ENCODE assay signal across 10 cellular contexts in genomic region chr6:29925341-29926080, GRCh38. TPM values are rescaled to one million over a fixed set of nuclear protein-coding genes. Genes with fewer than 3 reads are reported as not detected.
DNase-seq lines count a peak whose midpoint lies in the region; ATAC-seq and TF ChIP-seq lines count a peak whose summit lies in the region.
"Had no signal": no experiment of that assay in that cellular context is flagged by ENCODE, and none has a peak within 500 bp of the region (broad histone marks: within the 10 kb centered on the region; RNA-seq: fewer than 3 reads in every experiment).

No MANE protein-coding gene starts in this region.

- RAD21 ChIA-PET in HCT116 (lab: Charles Lee; ENCODE audit: low non-redundant PET in 1 of 2, low total read pairs in 2 of 2, uncharacterized antibody in 2 of 2, unreplicated experiment in 2 of 2): no interaction called here

- no peak for TF ChIP-seq POLR2A in HCT116 (IDR thresholded peaks at IDR 0.05; ENCODE audit: borderline replicate concordance, extremely low read depth, insufficient read depth, insufficient read length)
- TF ChIP-seq POLR2A in stomach (IDR thresholded peaks at IDR 0.05): no peak

- H3K4me3 ChIP-seq in AG10803 (ENCODE audit: low read length) (peak overlapping the region; percentile 69), HCT116 (replicated peaks in 1 of 2; ENCODE audit: low read depth in 1 of 2, low read length in 2 of 2) (no peak overlapping the region), liver (ENCODE audit: low read depth in 1 of 3, low read length in 3 of 3) (peak overlapping the region; percentile 52 to 78 (median 64)), stomach (peak overlapping the region in 2 of 4 donors; percentile 59 to 66)

- TF ChIP-seq CTCF in AG10803 (conservative IDR thresholded peaks at IDR 0.05; ENCODE audit: low read length) (no peak), HCT116 (IDR thresholded peaks at IDR 0.05 in 2 of 3, conservative IDR thresholded peaks at IDR 0.05 in 1 of 3; ENCODE audit: borderline replicate concordance in 1 of 3, insufficient read depth in 1 of 3, low read depth in 2 of 3, low read length in 2 of 3) (no peak), liver (IDR thresholded peaks at IDR 0.05; ENCODE audit: low read depth, low read length, missing input control) (no peak), stomach (IDR thresholded peaks at IDR 0.05) (no peak)

- TF ChIP-seq RAD21 in HCT116 (IDR thresholded peaks at IDR 0.05; ENCODE audit: low read depth) (no peak), liver (IDR thresholded peaks at IDR 0.05) (peak in 1 of 2 donors; percentile 25)

- WGBS in liver: 26% methylated on average over 17 of the region's 17 CpGs
- 44 to 75% (median 51%) methylated on average over 15 to 17 of the region's 17 CpGs; no CpG with 5 or more reads in 1 of the 5 donors for WGBS in stomach, 5 donors

- no peak for DNase-seq in AG10803 (ENCODE audit: low read depth)
- DNase-seq in HCT116 (ENCODE audit: low read depth, low spot score): no peak
- DNase-seq in stomach: no peak
- DNase-seq in retina: no peak
- no peak for DNase-seq in SIG-M5 (lab: John Stamatoyannopoulos, UW)
- no peak for DNase-seq in midbrain (lab: John Stamatoyannopoulos, UW)
- DNase-seq: effector CD4-positive, alpha-beta T cell; WERI-Rb-1 had no signal

- no peaks in the 10 kb centered on the region for H3K79me2 ChIP-seq in HCT116 (ENCODE audit: insufficient read depth, low read length)

- CTCF ChIA-PET in HCT116 (lab: Charles Lee): no interaction called here

- peak overlapping the region; percentile 40; the same call in 1 of the 2 replicates for H3K4me2 ChIP-seq in HCT116 (ENCODE audit: low read length)

- intact Hi-C loops in HCT116 (cut with micrococcal nuclease) (no loop called here), stomach (cut with DNase I; ENCODE audit: low total_unique reads) (no loop called here)

- BruUV-seq in HCT116 (replicated peaks; lab: Mats Ljungman, UMichigan): no TSS peak

- ATAC-seq in HCT116: no peak

- no peak overlapping the region for H2AFZ ChIP-seq in HCT116 (ENCODE audit: low read depth, low read length, poor library complexity, severe bottlenecking)

- no peak overlapping the region for H3K27ac ChIP-seq in HCT116 (ENCODE audit: low read depth, low read length)
- peak overlapping the region; percentile 76 for H3K27ac ChIP-seq in angular gyrus (ENCODE audit: low read depth, low read length)
- peak overlapping the region; percentile 68 to 96 for H3K27ac ChIP-seq in liver (ENCODE audit: low read depth in 1 of 2, low read length in 2 of 2)
- peak overlapping the region in 2 of 5 donors; percentile 92 to 94 for H3K27ac ChIP-seq in stomach
- H3K27ac ChIP-seq: WERI-Rb-1 had no signal

- H3K36me3 ChIP-seq in HCT116 (ENCODE audit: control insufficient read depth in 1 of 2, insufficient read depth in 2 of 2, low read length in 2 of 2): no peaks in the 10 kb centered on the region
- no peaks in the 10 kb centered on the region for H3K36me3 ChIP-seq in liver (ENCODE audit: control insufficient read depth in 4 of 4, insufficient read depth in 3 of 4, low read depth in 1 of 4, low read length in 3 of 4)
- no peaks in the 10 kb centered on the region for H3K36me3 ChIP-seq in stomach
- H3K36me3 ChIP-seq: WERI-Rb-1 had no signal

- no peak overlapping the region for H3K9ac ChIP-seq in HCT116 (ENCODE audit: low read length)
- peak overlapping the region; percentile 27 to 90 for H3K9ac ChIP-seq in liver (ENCODE audit: low read depth in 1 of 2, low read length in 2 of 2)

- no peaks in the 10 kb centered on the region for H4K20me1 ChIP-seq in HCT116 (ENCODE audit: insufficient read depth)

- peaks cover 6 to 19% of the 10 kb centered on the region in 2 experiments for H3K4me1 ChIP-seq in HCT116 (ENCODE audit: control insufficient read depth in 1 of 2, insufficient read depth in 2 of 2, low read length in 2 of 2)
- peaks cover 0 to 10% (median 0%) of the 10 kb centered on the region in 4 donors for H3K4me1 ChIP-seq in liver (ENCODE audit: control insufficient read depth in 4 of 4, insufficient read depth in 4 of 4, low read length in 3 of 4)
- no peaks in the 10 kb centered on the region for H3K4me1 ChIP-seq in stomach

- no peaks in the 10 kb centered on the region for H3K27me3 ChIP-seq in HCT116 (ENCODE audit: insufficient read depth, low read length)
- no peaks in the 10 kb centered on the region for H3K27me3 ChIP-seq in liver (ENCODE audit: control insufficient read depth in 4 of 4, insufficient read depth in 4 of 4, low read length in 3 of 4)
- H3K27me3 ChIP-seq in stomach: no peaks in the 10 kb centered on the region

- POLR2A ChIA-PET in HCT116 (lab: Charles Lee): no interaction called here

- TF ChIP-seq EP300 in stomach (IDR thresholded peaks at IDR 0.05): no peak

- no peaks in the 10 kb centered on the region for H3K9me3 ChIP-seq in HCT116 (ENCODE audit: control insufficient read depth in 1 of 2, insufficient read depth in 1 of 2, low read depth in 1 of 2, low read length in 2 of 2)
- no peaks in the 10 kb centered on the region for H3K9me3 ChIP-seq in liver (ENCODE audit: control insufficient read depth in 4 of 4, low read length in 3 of 4)
- H3K9me3 ChIP-seq in stomach: no peaks in the 10 kb centered on the region

- no peaks in the 10 kb centered on the region for H3K9me2 ChIP-seq in HCT116 (ENCODE audit: insufficient read depth)

TF ChIP-seq in HCT116, 20 proteins besides CTCF, POLR2A, EP300 and RAD21:
- TF ChIP-seq CBX3 (IDR thresholded peaks at IDR 0.05; ENCODE audit: low read depth): no peak
- TF ChIP-seq ZBTB33 (IDR thresholded peaks at IDR 0.05; ENCODE audit: extremely low read depth, insufficient replicate concordance, low read length): no peak
- TF ChIP-seq ATF3 (IDR thresholded peaks at IDR 0.05): no peak
- TF ChIP-seq SRF (IDR thresholded peaks at IDR 0.05; ENCODE audit: low read depth): no peak

TF ChIP-seq in liver, 16 proteins besides CTCF, POLR2A, EP300 and RAD21:
- TF ChIP-seq YY1 (IDR thresholded peaks at IDR 0.05) (peak; percentile 83), NR2F2 (IDR thresholded peaks at IDR 0.05) (no peak)

RNA-seq across cellular contexts. Expression of gene HLA-A, which starts 16.8 kb away (rescaled TPM):
- total RNA-seq in HCT116 (2021; ENCODE audit: unreplicated experiment): 251 TPM
- 534 and 638 TPM in 2 replicates for polyA plus RNA-seq in HCT116 (2012)
- 100 to 1,000 TPM; 145 to 191 TPM for total RNA-seq in liver
- polyA plus RNA-seq in liver: 100 to 1,000 TPM; 256 to 321 TPM
- total RNA-seq in stomach: 100 to 1,000 TPM; 290 to 910 (median 313) TPM
- 100 to 1,000 TPM; 142 to 628 (median 276) TPM for polyA plus RNA-seq in stomach

Comparison
In these comparisons a context has a peak if more than half of its experiments do, and no peak if none do; other contexts are left out.
1. H3K4me3 ChIP-seq: peak in AG10803 (single experiment) and liver (3 of 3); none in HCT116 (0 of 2).